ENCODE assay signal across 18 cellular contexts in the genomic region with DNA sequence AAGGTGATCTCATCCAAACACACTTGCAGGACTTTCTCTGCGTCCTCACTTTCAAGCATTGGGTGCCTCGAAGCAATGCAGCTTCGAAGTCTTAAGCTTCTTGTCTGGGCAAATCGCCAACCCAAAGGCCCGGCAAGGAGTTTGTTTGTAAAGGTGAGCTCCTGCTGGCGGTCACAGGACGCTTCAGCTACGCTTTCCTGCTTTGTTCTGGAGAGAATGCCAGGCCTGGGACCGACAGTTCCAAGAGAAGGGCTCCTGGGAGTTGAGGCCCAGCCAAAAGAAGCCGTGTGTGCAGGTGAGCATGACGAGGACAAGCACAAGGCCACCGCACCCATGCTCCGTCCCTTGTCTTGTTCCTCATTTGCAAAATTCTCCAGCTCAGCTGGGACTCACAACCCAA.
DNase-seq lines count a peak whose midpoint lies in the region; ATAC-seq, FAIRE-seq and TF ChIP-seq lines count a peak whose summit lies in the region.
"Had no signal": no experiment of that assay in that cellular context is flagged by ENCODE, and none has a peak within 500 bp of the region (broad histone marks: within the 10 kb centered on the region; RNA-seq: fewer than 3 reads in every experiment).

No MANE protein-coding gene starts in this region.

- TF ChIP-seq CTCF in HepG2 (CRISPR knock-in tag; IDR thresholded peaks at IDR 0.05) (no peak), right lobe of liver (IDR thresholded peaks at IDR 0.05) (no peak), endodermal cell (conservative IDR thresholded peaks at IDR 0.05) (peak; percentile 40), tibial artery (IDR thresholded peaks at IDR 0.05) (no peak), ascending aorta (IDR thresholded peaks at IDR 0.05) (no peak)

- H3K27me3 ChIP-seq in HepG2 (ENCODE audit: control insufficient read depth in 1 of 2, insufficient read depth in 2 of 2, low read length in 2 of 2) (no peaks in the 10 kb centered on the region; a peak in 1 of 5 replicates), right lobe of liver (no peaks in the 10 kb centered on the region), endodermal cell (ENCODE audit: control insufficient read depth, insufficient read depth, low read length, poor library complexity, severe bottlenecking) (no peaks in the 10 kb centered on the region), tibial artery (no peaks in the 10 kb centered on the region), ascending aorta (no peaks in the 10 kb centered on the region)
- H3K27me3 ChIP-seq in effector memory CD4-positive, alpha-beta T cell (replicated peaks; ENCODE audit: control insufficient read depth, insufficient read depth, low read length, poor library complexity, severe bottlenecking) = no peaks in the 10 kb centered on the region
- H3K27me3 ChIP-seq: Peyer's patch had no signal

- H2AFZ ChIP-seq in HepG2 (ENCODE audit: low read length) = no peak overlapping the region
- H2AFZ ChIP-seq: GM23248 had no signal

- TF ChIP-seq EP300 in HepG2 (IDR thresholded peaks at IDR 0.05; ENCODE audit: low read depth in 2 of 2, low read length in 2 of 2) (no peak), HepG2 (CRISPR knock-in tag; IDR thresholded peaks at IDR 0.05; ENCODE audit: borderline replicate concordance) (no peak), Ishikawa (IDR thresholded peaks at IDR 0.05; ENCODE audit: borderline replicate concordance) (no peak)

- TF ChIP-seq POLR2A in HepG2 (IDR thresholded peaks at IDR 0.05; ENCODE audit: insufficient read depth in 1 of 2, low read depth in 2 of 2, low read length in 2 of 2) (no peak), right lobe of liver (IDR thresholded peaks at IDR 0.05) (no peak)

- no TSS peak for BruUV-seq in HepG2 (replicated peaks; lab: Mats Ljungman, UMichigan)

- peaks cover 9% of the 10 kb centered on the region for H3K4me1 Mint-ChIP-seq in endodermal cell
- H3K4me1 Mint-ChIP-seq: CD4-positive, alpha-beta memory T cell had no signal

- POLR2A ChIA-PET in HepG2 (lab: Yijun Ruan, JAX) = no interaction called here

- H3K9ac ChIP-seq in HepG2 (ENCODE audit: insufficient read depth, low read depth, low read length) (no peak overlapping the region), endodermal cell (ENCODE audit: extremely low read depth, low read length, poor library complexity, severe bottlenecking) (no peak overlapping the region)
- H3K9ac ChIP-seq: GM23248 had no signal

- no peak overlapping the region for H3K27ac Mint-ChIP-seq in endodermal cell
- H3K27ac Mint-ChIP-seq: CD4-positive, alpha-beta memory T cell; HFFc6 had no signal

- H3K4me2 ChIP-seq in HepG2 (ENCODE audit: low read depth, low read length) = no peak overlapping the region

- no peak for ATAC-seq in HepG2
- ATAC-seq in right lobe of liver = no peak

- H4K20me1 ChIP-seq in HepG2 (ENCODE audit: insufficient read depth, low read length) = no peaks in the 10 kb centered on the region

- H3K4me3 Mint-ChIP-seq in endodermal cell = no peak overlapping the region
- H3K4me3 Mint-ChIP-seq: CD4-positive, alpha-beta memory T cell; HFFc6 had no signal

- whole genome bisulfite sequencing in HepG2 (ENCODE audit: low lambda C conversion rate) = 46% methylated on average over 4 of the region's 13 CpGs
- WGBS in right lobe of liver (ENCODE audit: insufficient coverage, low coverage, low lambda C conversion rate, missing lambda C conversion rate) = 46% methylated on average over 12 of the region's 13 CpGs
- WGBS in endodermal cell (ENCODE audit: insufficient coverage in 1 of 2, insufficient read length in 1 of 2), 2 experiments = 75 to 91% methylated on average over 8 to 13 of the region's 13 CpGs

- H3K9me3 ChIP-seq in HepG2 (ENCODE audit: low read length) (no peaks in the 10 kb centered on the region), right lobe of liver (no peaks in the 10 kb centered on the region), endodermal cell (ENCODE audit: control insufficient read depth, low read length) (no peaks in the 10 kb centered on the region), tibial artery (no peaks in the 10 kb centered on the region), ascending aorta (no peaks in the 10 kb centered on the region)
- no peaks in the 10 kb centered on the region for H3K9me3 ChIP-seq in effector memory CD4-positive, alpha-beta T cell (ENCODE audit: control insufficient read depth, low read length)
- H3K9me3 ChIP-seq: Peyer's patch had no signal

- intact Hi-C loops in HepG2 (cut with micrococcal nuclease; ENCODE audit: unreplicated experiment) = no loop called here
- intact Hi-C loops in right lobe of liver (cut with DNase I) = no loop called here
- intact Hi-C loops in tibial artery (cut with DNase I; ENCODE audit: low total_unique reads) = no loop called here
- intact Hi-C loops in ascending aorta (cut with DNase I) = no loop called here

- H3K9me3 Mint-ChIP-seq in endodermal cell = peaks cover 2% of the 10 kb centered on the region

- H3K4me1 ChIP-seq in HepG2 (ENCODE audit: insufficient read depth, low read length) (no peaks in the 10 kb centered on the region), right lobe of liver (no peaks in the 10 kb centered on the region), endodermal cell (ENCODE audit: control insufficient read depth, insufficient read depth, low read length) (no peaks in the 10 kb centered on the region), tibial artery (no peaks in the 10 kb centered on the region), ascending aorta (no peaks in the 10 kb centered on the region)
- no peaks in the 10 kb centered on the region for H3K4me1 ChIP-seq in effector memory CD4-positive, alpha-beta T cell (ENCODE audit: control insufficient read depth, insufficient read depth, low read length, poor library complexity, severe bottlenecking)
- H3K4me1 ChIP-seq: Peyer's patch had no signal

- TF ChIP-seq RAD21 in HepG2 (CRISPR knock-in tag; IDR thresholded peaks at IDR 0.05) (no peak), Ishikawa (IDR thresholded peaks at IDR 0.05; ENCODE audit: low read depth) (no peak)

- DNase-seq in HepG2 (ENCODE audit: low spot score) (no peak), right lobe of liver (no peak), endodermal cell (no peak), tibial artery (no peak), ascending aorta (ENCODE audit: low spot score in 2 of 2) (no peak)
- no peak for DNase-seq in effector memory CD4-positive, alpha-beta T cell
- DNase-seq: CD4-positive, alpha-beta memory T cell; GM23248; HFFc6; IMR-90; Kasumi-1; NCI-H1105 treated with DMSO at 0.1 percent for 48 hours; NCI-H187 treated with DMSO at 0.1 percent for 48 hours; NCI-H2171; Peyer's patch; Right ventricle myocardium superior had no signal

- no peak for FAIRE-seq in HepG2 (lab: Jason Lieb, UNC)

- no peaks in the 10 kb centered on the region for H3K36me3 Mint-ChIP-seq in endodermal cell (ENCODE audit: low read depth)
- H3K36me3 Mint-ChIP-seq: CD4-positive, alpha-beta memory T cell had no signal

- peaks cover 4% of the 10 kb centered on the region for H3K27me3 Mint-ChIP-seq in endodermal cell (ENCODE audit: insufficient read depth)
- H3K27me3 Mint-ChIP-seq: CD4-positive, alpha-beta memory T cell had no signal

- H3K36me3 ChIP-seq in HepG2 (replicated peaks in 1 of 2; ENCODE audit: control insufficient read depth in 1 of 2, insufficient read depth in 2 of 2, low read length in 2 of 2) (no peaks in the 10 kb centered on the region), right lobe of liver (no peaks in the 10 kb centered on the region), endodermal cell (ENCODE audit: control insufficient read depth, insufficient read depth, low read length) (no peaks in the 10 kb centered on the region), tibial artery (no peaks in the 10 kb centered on the region), ascending aorta (no peaks in the 10 kb centered on the region)
- H3K36me3 ChIP-seq in effector memory CD4-positive, alpha-beta T cell (ENCODE audit: control insufficient read depth, insufficient read depth, low read length) = no peaks in the 10 kb centered on the region
- H3K36me3 ChIP-seq: Peyer's patch had no signal

- CTCF ChIA-PET in HepG2 (lab: Yijun Ruan, JAX; ENCODE audit: low intra/inter-chr PET ratio, low total read pairs) = no interaction called here

- H3K27ac ChIP-seq in HepG2 (ENCODE audit: extremely low read length, insufficient read depth, low read length) (no peak overlapping the region), right lobe of liver (no peak overlapping the region), endodermal cell (ENCODE audit: low read depth, low read length) (no peak overlapping the region), tibial artery (no peak overlapping the region), ascending aorta (no peak overlapping the region)
- H3K27ac ChIP-seq in effector memory CD4-positive, alpha-beta T cell (ENCODE audit: insufficient read depth, low read length, poor library complexity, severe bottlenecking) = no peak overlapping the region
- H3K27ac ChIP-seq: GM23248, Peyer's patch, SK-N-MC had no signal

- no peak overlapping the region for H3K4me3 ChIP-seq in HepG2 (replicated peaks in 1 of 3; ENCODE audit: insufficient read depth in 1 of 3, low read depth in 2 of 3, low read length in 3 of 3)
- no peak overlapping the region for H3K4me3 ChIP-seq in right lobe of liver
- no peak overlapping the region for H3K4me3 ChIP-seq in endodermal cell (ENCODE audit: low read length)
- no peak overlapping the region for H3K4me3 ChIP-seq in tibial artery
- no peak overlapping the region for H3K4me3 ChIP-seq in ascending aorta
- no peak overlapping the region for H3K4me3 ChIP-seq in effector memory CD4-positive, alpha-beta T cell (ENCODE audit: insufficient read depth, low read depth, low read length, poor library complexity, severe bottlenecking)
- H3K4me3 ChIP-seq: GM23248, Peyer's patch, SK-N-MC had no signal

- H3K79me2 ChIP-seq in HepG2 (ENCODE audit: insufficient read depth, low read length) = no peaks in the 10 kb centered on the region

- in situ Hi-C loops in HepG2 (cut with HindIII; ENCODE audit: extremely low pct_ligation_motif_present, low pct_unique_long_range_greater_than_20kb) = no loop called here

TF ChIP-seq in HepG2, 621 proteins besides CTCF, POLR2A, EP300 and RAD21 (continues in another document):
- TF ChIP-seq HNF4A (CRISPR knock-in tag; IDR thresholded peaks at IDR 0.05) = peak; percentile 31; the same call in 1 of the 2 replicates
- TF ChIP-seq CREM (IDR thresholded peaks at IDR 0.05) = no peak
- no peak for TF ChIP-seq CREM (CRISPR knock-in tag; IDR thresholded peaks at IDR 0.05)

TF ChIP-seq in Ishikawa, 13 proteins besides CTCF, POLR2A, EP300 and RAD21:
- TF ChIP-seq CREB1 (IDR thresholded peaks at IDR 0.05; ENCODE audit: low read depth) (no peak), NFIC (IDR thresholded peaks at IDR 0.05) (peak; percentile 17; the same call in 1 of the 2 replicates), ZBTB7A (IDR thresholded peaks at IDR 0.05; ENCODE audit: low read depth) (no peak)
